Comparison of ENCODE assay signal across 1 cellular context in the genomic region with DNA sequence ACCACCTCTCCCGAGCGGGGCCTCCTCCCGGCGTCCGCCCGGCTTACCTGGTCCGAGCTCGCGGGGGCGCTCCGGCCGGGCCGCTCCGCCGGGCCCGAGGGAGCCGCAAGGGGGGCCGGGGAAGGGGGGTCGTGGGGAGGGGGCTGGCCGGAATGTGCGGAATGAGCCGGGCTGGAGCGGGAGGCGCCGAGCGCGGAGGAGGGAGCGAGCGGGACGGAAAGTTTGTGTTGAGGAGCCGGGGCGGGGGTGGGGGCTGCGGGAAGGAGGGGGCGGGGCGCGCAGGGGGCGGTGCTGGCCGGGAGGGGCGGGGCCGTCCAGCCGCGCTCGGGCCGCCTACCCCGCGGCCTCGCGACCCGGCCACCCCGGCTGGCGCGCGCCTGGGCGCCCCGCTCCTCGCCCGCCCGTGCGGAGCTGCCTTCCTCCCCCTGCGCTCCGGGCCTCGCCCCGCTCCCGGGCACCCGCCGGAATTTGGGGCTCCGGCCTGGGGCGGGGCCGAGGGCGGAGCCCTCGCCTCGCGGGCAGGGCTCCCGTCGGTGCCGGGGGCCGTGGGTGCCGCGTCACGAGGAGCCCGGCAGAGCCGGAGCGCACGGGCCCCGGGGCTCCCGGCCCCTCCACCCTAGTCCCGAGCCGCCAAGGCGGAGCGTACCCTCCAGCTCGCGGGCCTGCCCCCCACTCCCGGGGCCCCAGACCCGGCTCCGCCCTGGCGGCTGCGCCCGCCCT.
A peak's percentile ranks its signal among the peaks of the same experiment; 100 is the strongest.
TF ChIP-seq lines count a peak whose summit lies in the region.

TEAD3 (minus strand) TSS at position 229 of the 720 bp plus-strand sequence.

TF ChIP-seq in HepG2, 621 proteins besides CTCF, POLR2A, EP300 and RAD21 (continued from another document and continues in another):
- TF ChIP-seq TBP (CRISPR knock-in tag; IDR thresholded peaks at IDR 0.05) (no peak), YY1 (IDR thresholded peaks at IDR 0.05; ENCODE audit: insufficient read depth, insufficient replicate concordance, low read depth, low read length) (peak; percentile 0), HOXA3 (CRISPR knock-in tag; IDR thresholded peaks at IDR 0.05) (no peak), ZNF333 (CRISPR knock-in tag; IDR thresholded peaks at IDR 0.05; ENCODE audit: borderline replicate concordance) (no peak), HOXA5 (CRISPR knock-in tag; IDR thresholded peaks at IDR 0.05) (no peak), ZBTB34 (CRISPR knock-in tag; IDR thresholded peaks at IDR 0.05) (no peak), ZNF549 (CRISPR knock-in tag; IDR thresholded peaks at IDR 0.05) (no peak), ZBTB14 (CRISPR knock-in tag; IDR thresholded peaks at IDR 0.05) (no peak; the same call in 1 of the 2 replicates), RARG (CRISPR knock-in tag; IDR thresholded peaks at IDR 0.05; ENCODE audit: low read depth) (0 out of 2 replicates have a peak, but pooled peaks have one; percentile 32), NCOA2 (CRISPR knock-in tag; IDR thresholded peaks at IDR 0.05) (peak; percentile 2; the same call in 1 of the 2 replicates), FOXC1 (CRISPR knock-in tag; IDR thresholded peaks at IDR 0.05; ENCODE audit: borderline replicate concordance) (no peak), ZNF326 (CRISPR knock-in tag; IDR thresholded peaks at IDR 0.05; ENCODE audit: borderline replicate concordance) (no peak), DBP (CRISPR knock-in tag; IDR thresholded peaks at IDR 0.05; ENCODE audit: not compliant biosample characterization) (no peak), MAZ (IDR thresholded peaks at IDR 0.05; ENCODE audit: borderline replicate concordance, low read depth, low read length) (no peak; the same call in 1 of the 2 replicates), MAZ (CRISPR knock-in tag; IDR thresholded peaks at IDR 0.05; ENCODE audit: low read depth) (0 out of 2 replicates have a peak, but pooled peaks have one; percentile 0), ARID3A (IDR thresholded peaks at IDR 0.05; ENCODE audit: low read depth, low read length) (0 out of 2 replicates have a peak, but pooled peaks have one; percentile 2), MTF2 (CRISPR knock-in tag; IDR thresholded peaks at IDR 0.05; ENCODE audit: borderline replicate concordance) (no peak), ZSCAN9 (CRISPR knock-in tag; IDR thresholded peaks at IDR 0.05; ENCODE audit: borderline replicate concordance) (no peak), ZNF841 (CRISPR knock-in tag; IDR thresholded peaks at IDR 0.05; ENCODE audit: borderline replicate concordance) (no peak), ZFP36L1 (CRISPR knock-in tag; IDR thresholded peaks at IDR 0.05) (0 out of 2 replicates have a peak, but pooled peaks have one; percentile 1), ZNF773 (CRISPR knock-in tag; IDR thresholded peaks at IDR 0.05; ENCODE audit: borderline replicate concordance) (no peak), AFF4 (CRISPR knock-in tag; IDR thresholded peaks at IDR 0.05) (no peak), RFXAP (CRISPR knock-in tag; IDR thresholded peaks at IDR 0.05; ENCODE audit: borderline replicate concordance) (peak; percentile 53; the same call in 1 of the 2 replicates), ZFY (CRISPR knock-in tag; IDR thresholded peaks at IDR 0.05) (peak; percentile 53), E2F1 (CRISPR knock-in tag; IDR thresholded peaks at IDR 0.05) (no peak), ZBTB20 (CRISPR knock-in tag; IDR thresholded peaks at IDR 0.05; ENCODE audit: borderline replicate concordance, low read depth) (no peak), SKIL (CRISPR knock-in tag; IDR thresholded peaks at IDR 0.05; ENCODE audit: borderline replicate concordance) (no peak), MAX (IDR thresholded peaks at IDR 0.05) (peak; percentile 10; the same call in 1 of the 2 replicates), SRSF4 (IDR thresholded peaks at IDR 0.05; ENCODE audit: low read depth, low read length, poor library complexity, severe bottlenecking) (peak; percentile 3), ZNF605 (CRISPR knock-in tag; IDR thresholded peaks at IDR 0.05) (no peak), NR1H2 (CRISPR knock-in tag; IDR thresholded peaks at IDR 0.05; ENCODE audit: borderline replicate concordance, low read depth) (no peak), ZMAT3 (CRISPR knock-in tag; conservative IDR thresholded peaks at IDR 0.05) (no peak), ZNF432 (CRISPR knock-in tag; IDR thresholded peaks at IDR 0.05; ENCODE audit: borderline replicate concordance) (no peak), RBFOX2 (IDR thresholded peaks at IDR 0.05; ENCODE audit: low read depth, low read length) (peak; percentile 63), TAF15 (IDR thresholded peaks at IDR 0.05; ENCODE audit: low read depth, low read length, poor library complexity, severe bottlenecking) (no peak), POLR2G (IDR thresholded peaks at IDR 0.05; ENCODE audit: low read depth, low read length) (peak; percentile 59; the same call in 1 of the 2 replicates), MTF1 (CRISPR knock-in tag; IDR thresholded peaks at IDR 0.05) (no peak), PPARG (CRISPR knock-in tag; conservative IDR thresholded peaks at IDR 0.05) (no peak), ASH2L (IDR thresholded peaks at IDR 0.05; ENCODE audit: insufficient read length, low read depth, low read length) (peak; percentile 15), ZSCAN21 (CRISPR knock-in tag; IDR thresholded peaks at IDR 0.05; ENCODE audit: borderline replicate concordance) (peak; percentile 8; the same call in 1 of the 2 replicates), ISX (CRISPR knock-in tag; conservative IDR thresholded peaks at IDR 0.05) (no peak), RNF2 (conservative IDR thresholded peaks at IDR 0.05; ENCODE audit: low read depth) (no peak), ZEB1 (IDR thresholded peaks at IDR 0.05; ENCODE audit: insufficient replicate concordance, low read depth) (no peak), ZNF337 (CRISPR knock-in tag; IDR thresholded peaks at IDR 0.05; ENCODE audit: borderline replicate concordance, low read depth) (no peak), SRY (CRISPR knock-in tag; IDR thresholded peaks at IDR 0.05) (no peak), THAP11 (CRISPR knock-in tag; IDR thresholded peaks at IDR 0.05) (0 out of 2 replicates have a peak, but pooled peaks have one; percentile 5), ZNF788 (CRISPR knock-in tag; IDR thresholded peaks at IDR 0.05; ENCODE audit: borderline replicate concordance) (no peak), ZNF160 (CRISPR knock-in tag; IDR thresholded peaks at IDR 0.05) (no peak)
